ENCODE assay signal across 8 cellular contexts in the genomic region with DNA sequence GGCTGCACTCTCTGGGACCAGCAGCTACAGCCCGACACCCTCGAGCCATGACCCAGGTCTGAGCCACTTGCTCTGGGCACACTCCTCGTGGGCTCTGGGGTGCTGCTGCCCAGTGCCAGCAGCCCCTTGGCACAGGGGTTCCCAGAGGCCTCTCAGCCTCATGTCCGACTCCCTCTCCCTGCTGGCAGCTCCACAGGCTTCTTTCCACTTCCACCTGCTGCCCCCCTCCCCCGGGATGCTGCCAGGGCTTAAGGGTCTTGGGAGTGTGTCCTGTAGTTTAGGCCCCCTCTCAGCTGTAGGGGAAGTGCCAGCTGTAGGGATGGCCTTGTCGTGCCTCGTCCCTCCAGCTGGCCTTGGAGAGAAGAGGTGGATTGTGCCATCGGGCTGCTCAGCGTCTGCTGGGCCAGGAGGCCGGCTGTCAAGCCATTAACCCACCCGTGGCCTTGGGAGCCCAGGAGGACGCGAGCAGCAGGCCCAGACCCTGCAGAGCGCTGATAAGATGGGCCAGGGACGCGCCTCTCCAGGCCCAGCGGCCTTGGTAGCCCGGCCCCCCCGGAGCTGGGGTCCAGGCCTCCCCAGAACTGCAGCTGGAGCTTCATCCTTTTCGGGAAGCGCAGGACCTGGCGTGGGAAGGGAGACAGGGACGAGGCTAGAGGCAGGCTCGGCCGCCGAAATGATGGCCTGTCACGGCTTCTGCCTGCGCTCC. TPM values are rescaled to one million over a fixed set of nuclear protein-coding genes. Genes with fewer than 3 reads are reported as not detected.
A peak's percentile ranks its signal among the peaks of the same experiment; 100 is the strongest.
DNase-seq lines count a peak whose midpoint lies in the region; ATAC-seq and TF ChIP-seq lines count a peak whose summit lies in the region.

No MANE protein-coding gene starts in this region.

- H3K18ac ChIP-seq in trophoblast cell (ENCODE audit: low read length): no peak overlapping the region

- peaks cover 0 to 9% of the 10 kb centered on the region in 2 experiments for H3K36me3 ChIP-seq in trophoblast cell (ENCODE audit: control insufficient read depth in 1 of 2, insufficient read depth in 2 of 2, low read length in 2 of 2)

- H3K9me3 Mint-ChIP-seq in Calu3 (ENCODE audit: low read depth, unreplicated experiment): no peaks in the 10 kb centered on the region

- H3K79me2 ChIP-seq in trophoblast cell (ENCODE audit: control insufficient read depth, insufficient read depth, low read length, poor library complexity): no peaks in the 10 kb centered on the region

- peak overlapping the region; percentile 80 for H3K27ac ChIP-seq in trophoblast cell (ENCODE audit: low read depth, low read length)

- H2BK5ac ChIP-seq in trophoblast cell (ENCODE audit: low read depth, low read length, poor library complexity): no peak overlapping the region

- no peaks in the 10 kb centered on the region for H3K27me3 ChIP-seq in trophoblast cell (ENCODE audit: insufficient read depth, low read length)

- H3K36me3 Mint-ChIP-seq in Calu3 (ENCODE audit: insufficient read depth, unreplicated experiment): peaks cover 18% of the 10 kb centered on the region
- H3K36me3 Mint-ChIP-seq in T-helper 17 cell (ENCODE audit: low read depth): no peaks in the 10 kb centered on the region

- H3K4me1 Mint-ChIP-seq in Calu3 (ENCODE audit: low read depth, unreplicated experiment) (no peaks in the 10 kb centered on the region), T-helper 17 cell (peaks cover 18% of the 10 kb centered on the region)

- H3K4me3 Mint-ChIP-seq in Calu3 (ENCODE audit: low read depth, unreplicated experiment) (peak overlapping the region; percentile 68), T-helper 17 cell (peak overlapping the region; percentile 78)

- TF ChIP-seq CTCF in Calu3 (IDR thresholded peaks at IDR 0.05; ENCODE audit: unreplicated experiment) (no peak), fibroblast of pulmonary artery (IDR thresholded peaks at IDR 0.05; ENCODE audit: low read length, missing control alignments) (no peak)

- no peak overlapping the region for H3K4ac ChIP-seq in trophoblast cell (ENCODE audit: low read depth, low read length)

- H2AFZ ChIP-seq in trophoblast cell (ENCODE audit: insufficient read depth, low read length, poor library complexity): peak overlapping the region; percentile 45

- H3K27ac Mint-ChIP-seq in Calu3 (ENCODE audit: unreplicated experiment) (no peak overlapping the region), T-helper 17 cell (no peak overlapping the region)

- no peak overlapping the region for H4K91ac ChIP-seq in trophoblast cell (ENCODE audit: low read depth, low read length)

- peak overlapping the region; percentile 57 for H4K8ac ChIP-seq in trophoblast cell (ENCODE audit: low read depth, low read length)

- peak overlapping the region; percentile 72 for H3K9ac ChIP-seq in trophoblast cell (ENCODE audit: low read length)

- no CpG with 5 or more reads among the region's 28 CpGs for WGBS in trophoblast cell (ENCODE audit: extremely low coverage, insufficient coverage, insufficient read length)

- H3K27me3 Mint-ChIP-seq in Calu3 (ENCODE audit: unreplicated experiment): no peaks in the 10 kb centered on the region
- H3K27me3 Mint-ChIP-seq in T-helper 17 cell: no peaks in the 10 kb centered on the region

- H3K14ac ChIP-seq in trophoblast cell (ENCODE audit: low read length): no peak overlapping the region

- intact Hi-C loops in Calu3 (cut with micrococcal nuclease; ENCODE audit: unreplicated experiment): loop anchor here (5.0 kb wide), 1 partner anchor 586 kb away; no protein-coding TSS in a partner anchor

- ATAC-seq in T-helper 17 cell (no peak), HG03097 (IDR thresholded peaks at IDR 0.05; ENCODE audit: low FRiP score, unreplicated experiment) (no peak)

- no peak overlapping the region for H2AK5ac ChIP-seq in trophoblast cell (ENCODE audit: low read length)

- peaks cover 6% of the 10 kb centered on the region for H3K79me1 ChIP-seq in trophoblast cell (ENCODE audit: low read length)

- BruUV-seq in Calu3 (replicated peaks; lab: Mats Ljungman, UMichigan): no TSS peak

- CTCF ChIA-PET in Calu3 (lab: Charles Lee): interaction anchor here (0.6 to 1.2 kb wide), 2 partner anchors 44 to 1888 kb away, joined by 3 to 4 read pairs; a partner anchor contains a TSS

- no peak overlapping the region for H3K23ac ChIP-seq in trophoblast cell (ENCODE audit: low read length)

- H4K12ac ChIP-seq in trophoblast cell (ENCODE audit: low read depth, low read length): no peak overlapping the region

- no peak overlapping the region for H2BK12ac ChIP-seq in trophoblast cell (ENCODE audit: low read length)

- H3K4me3 ChIP-seq in fibroblast of pulmonary artery (replicated peaks; ENCODE audit: low read depth, low read length) (peak overlapping the region; percentile 60), trophoblast cell (ENCODE audit: low read depth, low read length) (peak overlapping the region; percentile 67)

- H3K4me1 ChIP-seq in trophoblast cell (ENCODE audit: control insufficient read depth in 1 of 2, insufficient read depth in 2 of 2, low read length in 2 of 2): peaks cover 2 to 8% of the 10 kb centered on the region in 2 experiments

- DNase-seq in Calu3 (no peak), T-helper 17 cell (no peak), fibroblast of pulmonary artery (ENCODE audit: low read depth) (no peak), trophoblast cell (no peak), ACHN (no peak), COLO668 (lab: John Stamatoyannopoulos, UW; ENCODE audit: unreplicated experiment) (no peak), CD1c-positive myeloid dendritic cell (ENCODE audit: extremely low spot score) (no peak)

- in situ Hi-C loops in ACHN (cut with HindIII; ENCODE audit: low pct_ligation_motif_present, low pct_unique_long_range_greater_than_20kb, low sequenced_read_pairs): no loop called here

- H2BK120ac ChIP-seq in trophoblast cell (ENCODE audit: insufficient read depth, low read length, poor library complexity): no peak overlapping the region

- H3K9me3 ChIP-seq in T-helper 17 cell (ENCODE audit: control insufficient read depth, low read length, poor library complexity, severe bottlenecking) (no peaks in the 10 kb centered on the region), trophoblast cell (ENCODE audit: insufficient read depth, low read depth, low read length) (no peaks in the 10 kb centered on the region)

- H3K4me2 ChIP-seq in trophoblast cell (ENCODE audit: low read length): peak overlapping the region; percentile 86

RNA-seq across cellular contexts. Expression of a gene that starts 1.0 kb away (rescaled TPM):
- 3.1 and 4.2 TPM in 2 replicates for total RNA-seq in Calu3 (2022)
- 1 to 10 TPM; 2.5 to 3.5 TPM for total RNA-seq in T-helper 17 cell
- polyA plus RNA-seq in trophoblast cell (2013): 7.1 and 7.2 TPM in 2 replicates

RNA-seq across cellular contexts. Expression of a gene that starts 44.1 kb away (rescaled TPM):
- total RNA-seq in Calu3 (2022) (13.6 and 19.1 TPM in 2 replicates), T-helper 17 cell (1 to 10 TPM; 2.2 to 2.8 TPM)
- polyA plus RNA-seq in trophoblast cell (2013): 23.2 and 26.6 TPM in 2 replicates

RNA-seq across cellular contexts. Expression of a gene that starts 49.2 kb away (rescaled TPM):
- not detected in 2 replicates for total RNA-seq in Calu3 (2022)
- total RNA-seq in T-helper 17 cell: not detected
- polyA plus RNA-seq in trophoblast cell (2013): 2.7 and 3.5 TPM in 2 replicates
